In genomic region chr15:88938802-88939485, GRCh38 we compare ENCODE assay signal across 27 cellular contexts. TPM values are rescaled to one million over a fixed set of nuclear protein-coding genes. Genes with fewer than 3 reads are reported as not detected.
DNase-seq lines count a peak whose midpoint lies in the region; ATAC-seq, FAIRE-seq and TF ChIP-seq lines count a peak whose summit lies in the region.
"Had no signal": no experiment of that assay in that cellular context is flagged by ENCODE, and none has a peak within 500 bp of the region (broad histone marks: within the 10 kb centered on the region; RNA-seq: fewer than 3 reads in every experiment).

No MANE protein-coding gene starts in this region.

- H3K36me3 Mint-ChIP-seq in progenitor cell of endocrine pancreas (ENCODE audit: insufficient read depth) (no peaks in the 10 kb centered on the region), mesothelial cell of epicardium (peaks cover 2% of the 10 kb centered on the region)

- FAIRE-seq in endothelial cell of umbilical vein (lab: Jason Lieb, UNC) = no peak

- CTCF ChIA-PET in HEK293 (lab: Yijun Ruan, JAX) = interaction anchor here (0.7 to 1.7 kb wide), 4 partner anchors 33 to 191 kb away, joined by 3 to 5 read pairs (median 3); no protein-coding TSS in a partner anchor
- CTCF ChIA-PET in endothelial cell of umbilical vein (lab: Charles Lee) = interaction anchor here (1.0 to 1.5 kb wide), 3 partner anchors 13 to 34 kb away, joined by 3 to 4 read pairs (median 4); no protein-coding TSS in a partner anchor

- no peak overlapping the region for H3K4me2 ChIP-seq in endothelial cell of umbilical vein (ENCODE audit: insufficient read depth, low read length)
- H3K4me2 ChIP-seq: BLaER1 treated with 17β-estradiol and CSF1 and Interleukin-3, amounts not matched to agents 10 nM and 100 nM; KMS-11 had no signal

- H3K36me3 ChIP-seq in HEK293 (ENCODE audit: control insufficient read depth in 2 of 2, insufficient read depth in 1 of 2, low read length in 2 of 2) = no peaks in the 10 kb centered on the region
- H3K36me3 ChIP-seq in SK-N-MC (ENCODE audit: insufficient read depth, low read length) = no peaks in the 10 kb centered on the region
- H3K36me3 ChIP-seq in endothelial cell of umbilical vein (ENCODE audit: control insufficient read depth in 2 of 2, extremely low read depth in 1 of 2, insufficient read depth in 2 of 2, low read length in 2 of 2) = no peaks in the 10 kb centered on the region
- no peaks in the 10 kb centered on the region for H3K36me3 ChIP-seq in adrenal gland (replicated peaks in 1 of 2)
- H3K36me3 ChIP-seq: BLaER1 treated with 17β-estradiol and CSF1 and Interleukin-3, amounts not matched to agents 10 nM and 100 nM; MG63; sigmoid colon had no signal

- DNase-seq in SK-N-MC (ENCODE audit: low read depth, low spot score) = no peak
- DNase-seq in endothelial cell of umbilical vein (ENCODE audit: low read depth, low spot score) = peak; percentile 11
- no peak for DNase-seq in progenitor cell of endocrine pancreas (ENCODE audit: low spot score, unreplicated experiment)
- no peak for DNase-seq in adrenal gland
- no peak for DNase-seq in mesothelial cell of epicardium (ENCODE audit: low spot score in 2 of 2, unreplicated experiment in 2 of 2)
- DNase-seq: activated CD4-positive, alpha-beta memory T cell treated with anti-CD3 and anti-CD28 coated beads for 36 hours; activated CD4-positive, CD25-positive, alpha-beta regulatory T cell treated with anti-CD3 and anti-CD28 coated beads, Interleukin-2, amount 50 U/mL, for 72 hours; activated CD8-positive, alpha-beta memory T cell treated with anti-CD3 and anti-CD28 coated beads, Interleukin-2, amount 50 U/mL, for 4 hours; activated naive CD4-positive, alpha-beta T cell; islet precursor cell; left ventricle myocardium superior; MG63; naive thymus-derived CD4-positive, alpha-beta T cell; NCI-H1105 treated with DMSO at 0.1 percent for 48 hours; NCI-H2029; nucleus accumbens; Right ventricle myocardium superior; sigmoid colon; stimulated activated CD4-positive, alpha-beta T cell treated with anti-CD3 and anti-CD28 coated beads, Interleukin-12 subunit alpha, Interleukin-12 subunit beta, amount 100 ng/mL, for 4 hours; stimulated activated CD4-positive, alpha-beta T cell treated with anti-CD3 and anti-CD28 coated beads, Interleukin-2, amount 100 ng/mL, for 48 hours; T-helper 2 cell; trophoblast cell had no signal

- H3K27me3 ChIP-seq in endothelial cell of umbilical vein (ENCODE audit: control insufficient read depth in 2 of 2, insufficient read depth in 2 of 2, low read length in 2 of 2) = no peaks in the 10 kb centered on the region
- H3K27me3 ChIP-seq in adrenal gland = no peaks in the 10 kb centered on the region
- H3K27me3 ChIP-seq: BLaER1 treated with 17β-estradiol and CSF1 and Interleukin-3, amounts not matched to agents 10 nM and 100 nM; MG63; sigmoid colon had no signal

- no TSS peak for BruUV-seq in endothelial cell of umbilical vein (replicated peaks; lab: Mats Ljungman, UMichigan)

- ATAC-seq in GM19023 (IDR thresholded peaks at IDR 0.05; ENCODE audit: unreplicated experiment) = no peak
- ATAC-seq: left ventricle myocardium superior; naive thymus-derived CD4-positive, alpha-beta T cell had no signal

- H3K4me3 ChIP-seq in HEK293 (ENCODE audit: low read depth, low read length) (no peak overlapping the region), SK-N-MC (no peak overlapping the region), endothelial cell of umbilical vein (replicated peaks in 1 of 3; ENCODE audit: insufficient read depth in 1 of 3, low read depth in 1 of 3, low read length in 3 of 3) (no peak overlapping the region), adrenal gland (no peak overlapping the region)
- H3K4me3 ChIP-seq: BLaER1 treated with 17β-estradiol and CSF1 and Interleukin-3, amounts not matched to agents 10 nM and 100 nM; MG63; sigmoid colon had no signal

- intact Hi-C loops in endothelial cell of umbilical vein (cut with micrococcal nuclease) = no loop called here
- intact Hi-C loops in adrenal gland (cut with DNase I) = no loop called here

- no peaks in the 10 kb centered on the region for H3K9me3 ChIP-seq in HEK293 (ENCODE audit: control insufficient read depth, insufficient read depth, low read depth, low read length)
- no peaks in the 10 kb centered on the region for H3K9me3 ChIP-seq in SK-N-MC (ENCODE audit: low read depth, low read length)
- H3K9me3 ChIP-seq in endothelial cell of umbilical vein (replicated peaks; ENCODE audit: control insufficient read depth, insufficient read depth, low read length) = no peaks in the 10 kb centered on the region
- H3K9me3 ChIP-seq in adrenal gland (replicated peaks in 1 of 3) = no peaks in the 10 kb centered on the region
- H3K9me3 ChIP-seq: MG63, sigmoid colon had no signal

- TF ChIP-seq CTCF in HEK293 (tag by site-specific recombination; IDR thresholded peaks at IDR 0.05) (no peak), endothelial cell of umbilical vein (IDR thresholded peaks at IDR 0.05; ENCODE audit: extremely low read depth in 1 of 2, insufficient read depth in 1 of 2, low read depth in 1 of 2, low read length in 2 of 2) (no peak), progenitor cell of endocrine pancreas (IDR thresholded peaks at IDR 0.05; ENCODE audit: unreplicated experiment) (no peak), adrenal gland (IDR thresholded peaks at IDR 0.05) (no peak), mesothelial cell of epicardium (IDR thresholded peaks at IDR 0.05; ENCODE audit: unreplicated experiment) (no peak)

- H3K27me3 Mint-ChIP-seq in progenitor cell of endocrine pancreas = no peaks in the 10 kb centered on the region
- peaks cover 2% of the 10 kb centered on the region for H3K27me3 Mint-ChIP-seq in mesothelial cell of epicardium (ENCODE audit: low read depth)

- no peaks in the 10 kb centered on the region for H3K79me2 ChIP-seq in endothelial cell of umbilical vein (ENCODE audit: control insufficient read depth, insufficient read depth, low read length)

- H2AFZ ChIP-seq in endothelial cell of umbilical vein (ENCODE audit: low read depth, low read length) = peak overlapping the region; percentile 83

- dilution Hi-C loops in endothelial cell of umbilical vein (cut with MboI; ENCODE audit: extremely low pct_ligation_motif_present, low sequenced_read_pairs) = no loop called here

- POLR2A ChIA-PET in HEK293 (lab: Yijun Ruan, JAX) (no interaction called here), endothelial cell of umbilical vein (lab: Charles Lee) (no interaction called here)

- no peak overlapping the region for H3K9ac ChIP-seq in SK-N-MC (ENCODE audit: insufficient read length)
- H3K9ac ChIP-seq in endothelial cell of umbilical vein (replicated peaks; ENCODE audit: extremely low read depth, insufficient read depth, low read length) = no peak overlapping the region
- H3K9ac ChIP-seq: BLaER1 treated with 17β-estradiol and CSF1 and Interleukin-3, amounts not matched to agents 10 nM and 100 nM; KMS-11 had no signal

- H3K27ac ChIP-seq in HEK293 (ENCODE audit: extremely low read depth, low read depth, low read length) (no peak overlapping the region), SK-N-MC (peak overlapping the region; percentile 47; the same call in 1 of the 2 replicates), endothelial cell of umbilical vein (ENCODE audit: insufficient read depth, low read depth, low read length) (no peak overlapping the region), adrenal gland (no peak overlapping the region)
- H3K27ac ChIP-seq: epithelial cell of prostate, KMS-11, sigmoid colon had no signal

- H4K20me1 ChIP-seq in endothelial cell of umbilical vein (replicated peaks; ENCODE audit: control insufficient read depth, extremely low read depth, insufficient read depth, low read length) = no peaks in the 10 kb centered on the region
- H4K20me1 ChIP-seq: BLaER1 treated with 17β-estradiol and CSF1 and Interleukin-3, amounts not matched to agents 10 nM and 100 nM had no signal

- H3K4me1 Mint-ChIP-seq in progenitor cell of endocrine pancreas (ENCODE audit: low read depth) (peaks cover 5% of the 10 kb centered on the region), mesothelial cell of epicardium (no peaks in the 10 kb centered on the region)

- H3K9me3 Mint-ChIP-seq in progenitor cell of endocrine pancreas (ENCODE audit: low read depth) (no peaks in the 10 kb centered on the region), mesothelial cell of epicardium (peaks cover 22% of the 10 kb centered on the region)

- TF ChIP-seq POLR2A in endothelial cell of umbilical vein (IDR thresholded peaks at IDR 0.05; ENCODE audit: low read depth, low read length) (no peak), adrenal gland (IDR thresholded peaks at IDR 0.05) (no peak)

- H3K27ac Mint-ChIP-seq in progenitor cell of endocrine pancreas (peak overlapping the region; percentile 9), mesothelial cell of epicardium (no peak overlapping the region)
- H3K27ac Mint-ChIP-seq: activated CD4-positive, alpha-beta memory T cell treated with anti-CD3 and anti-CD28 coated beads for 36 hours had no signal

- WGBS in adrenal gland, 4 donors = 86 to 89% (median 88%) methylated on average over 13 to 15 of the region's 15 CpGs

- no peaks in the 10 kb centered on the region for H3K9me1 ChIP-seq in endothelial cell of umbilical vein (replicated peaks; ENCODE audit: control insufficient read depth, extremely low read depth, insufficient read depth, low read length)

- H3K4me1 ChIP-seq in HEK293 (ENCODE audit: control insufficient read depth, insufficient read depth, low read length) = no peaks in the 10 kb centered on the region
- H3K4me1 ChIP-seq in endothelial cell of umbilical vein (ENCODE audit: control insufficient read depth, extremely low read depth, insufficient read depth, low read length) = no peaks in the 10 kb centered on the region
- H3K4me1 ChIP-seq in adrenal gland (replicated peaks in 1 of 2) = peaks cover 0 to 4% of the 10 kb centered on the region in 2 donors
- H3K4me1 ChIP-seq: BLaER1 treated with 17β-estradiol and CSF1 and Interleukin-3, amounts not matched to agents 10 nM and 100 nM; sigmoid colon had no signal

- H3K4me3 Mint-ChIP-seq in progenitor cell of endocrine pancreas (ENCODE audit: low read depth) (no peak overlapping the region), mesothelial cell of epicardium (no peak overlapping the region)
- H3K4me3 Mint-ChIP-seq: activated CD4-positive, alpha-beta memory T cell treated with anti-CD3 and anti-CD28 coated beads for 36 hours; naive thymus-derived CD4-positive, alpha-beta T cell had no signal

RNA-seq across cellular contexts. Expression of gene MFGE8, which starts 25.8 kb away (rescaled TPM):
- total RNA-seq in endothelial cell of umbilical vein (108 and 111 TPM in 2 replicates), progenitor cell of endocrine pancreas (297 and 309 TPM in 2 replicates), adrenal gland (100 to 1,000 TPM in 7 of 8 donors, 10 to 100 TPM in 1; 96.7 to 308 (median 158) TPM), mesothelial cell of epicardium (176 to 182 TPM (median 181 TPM) in 3 replicates)
- polyA plus RNA-seq in endothelial cell of umbilical vein (117 and 129 TPM in 2 replicates), adrenal gland (100 to 1,000 TPM in 2 of 3 donors, 10 to 100 TPM in 1; 61.6 to 183 (median 119) TPM)
- 90.0 and 97.8 TPM in 2 replicates for polyA plus RNA-seq in endothelial cell of umbilical vein (2011; cell fraction: cytosol; rRNA removed)
- polyA plus RNA-seq in endothelial cell of umbilical vein (2011; cell fraction: nucleus; rRNA removed) = 176 and 196 TPM in 2 replicates
- 58.1 and 67.5 TPM in 2 replicates for polyA plus RNA-seq in endothelial cell of umbilical vein (2012)
- polyA minus RNA-seq in endothelial cell of umbilical vein = 78.8 and 94.5 TPM in 2 replicates
- 0.51 TPM for polyA minus RNA-seq in endothelial cell of umbilical vein (2011; cell fraction: cytosol; rRNA and poly(A)+ RNA removed)
- polyA minus RNA-seq in endothelial cell of umbilical vein (2011; cell fraction: nucleus; rRNA and poly(A)+ RNA removed) = 59.0 and 66.4 TPM in 2 replicates

RNA-seq across cellular contexts. Expression of gene HAPLN3, which starts 43.6 kb away (rescaled TPM):
- 40.4 and 57.6 TPM in 2 replicates for total RNA-seq in endothelial cell of umbilical vein
- polyA plus RNA-seq in endothelial cell of umbilical vein = 130 and 131 TPM in 2 replicates
- polyA plus RNA-seq in endothelial cell of umbilical vein (2011; cell fraction: cytosol; rRNA removed) = 68.2 and 106 TPM in 2 replicates
- polyA plus RNA-seq in endothelial cell of umbilical vein (2011; cell fraction: nucleus; rRNA removed) = 118 and 124 TPM in 2 replicates
- polyA plus RNA-seq in endothelial cell of umbilical vein (2012) = 35.7 and 73.2 TPM in 2 replicates
- polyA minus RNA-seq in endothelial cell of umbilical vein = 43.4 and 47.1 TPM in 2 replicates
- not detected for polyA minus RNA-seq in endothelial cell of umbilical vein (2011; cell fraction: cytosol; rRNA and poly(A)+ RNA removed)
- polyA minus RNA-seq in endothelial cell of umbilical vein (2011; cell fraction: nucleus; rRNA and poly(A)+ RNA removed) = 13.2 and 32.7 TPM in 2 replicates
- 6.2 and 8.4 TPM in 2 replicates for total RNA-seq in progenitor cell of endocrine pancreas
- 1 to 10 TPM; 1.4 to 7.6 (median 4.0) TPM for total RNA-seq in adrenal gland
- polyA plus RNA-seq in adrenal gland = 1 to 10 TPM in 2 of 3 donors, under 1 TPM in 1; 0.59 to 7.1 (median 3.5) TPM
- 3.5 to 3.9 TPM (median 3.9 TPM) in 3 replicates for total RNA-seq in mesothelial cell of epicardium
